In genomic region chr13:32647926-32648325, GRCh38 we compare ENCODE assay signal across 16 cellular contexts.
A peak's percentile ranks its signal among the peaks of the same experiment; 100 is the strongest.
DNase-seq lines count a peak whose midpoint lies in the region; ATAC-seq, FAIRE-seq and TF ChIP-seq lines count a peak whose summit lies in the region.
"Had no signal": no experiment of that assay in that cellular context is flagged by ENCODE, and none has a peak within 500 bp of the region (broad histone marks: within the 10 kb centered on the region; RNA-seq: fewer than 3 reads in every experiment).

No MANE protein-coding gene starts in this region.

- H3K9me3 Mint-ChIP-seq in activated CD8-positive, alpha-beta T cell treated with anti-CD3 and anti-CD28 coated beads for 36 hours = no peaks in the 10 kb centered on the region
- H3K9me3 Mint-ChIP-seq in activated CD8-positive, alpha-beta T cell treated with anti-CD3 and anti-CD28 coated beads, Interleukin-2, amount 10 ng/mL, durations not matched to agents 7 days and 5 days (ENCODE audit: insufficient read depth) = no peaks in the 10 kb centered on the region
- H3K9me3 Mint-ChIP-seq in IgD-negative memory B cell (no peaks in the 10 kb centered on the region), endothelial cell (ENCODE audit: unreplicated experiment) (no peaks in the 10 kb centered on the region)
- H3K9me3 Mint-ChIP-seq in stimulated activated naive B cell treated with anti-CD40 and anti-IgM and Interleukin-4, amounts not matched to agents 10 μg/mL and 1 μg/mL and 100 μg/mL, for 72 hours = no peaks in the 10 kb centered on the region
- H3K9me3 Mint-ChIP-seq: stimulated activated naive CD8-positive, alpha-beta T cell treated with anti-CD3 and anti-CD28 coated beads, Interleukin-15, Interleukin-2, amounts not matched to agents 100 ng/mL and 50 ng/mL, for 24 hours had no signal

- no peaks in the 10 kb centered on the region for H3K27me3 ChIP-seq in suprapubic skin
- H3K27me3 ChIP-seq: gastroesophageal sphincter had no signal

- peaks cover 63% of the 10 kb centered on the region for H3K4me1 Mint-ChIP-seq in activated CD8-positive, alpha-beta T cell treated with anti-CD3 and anti-CD28 coated beads for 36 hours (ENCODE audit: low read depth)
- H3K4me1 Mint-ChIP-seq in activated CD8-positive, alpha-beta T cell treated with anti-CD3 and anti-CD28 coated beads, Interleukin-2, amount 10 ng/mL, durations not matched to agents 7 days and 5 days (ENCODE audit: low read depth) = peaks cover 45% of the 10 kb centered on the region
- peaks cover 37 to 57% (median 53%) of the 10 kb centered on the region in 3 donors for H3K4me1 Mint-ChIP-seq in IgD-negative memory B cell
- H3K4me1 Mint-ChIP-seq in endothelial cell (ENCODE audit: unreplicated experiment) = peaks cover 28% of the 10 kb centered on the region
- H3K4me1 Mint-ChIP-seq in stimulated activated naive B cell treated with anti-CD40 and anti-IgM and Interleukin-4, amounts not matched to agents 10 μg/mL and 1 μg/mL and 100 μg/mL, for 72 hours = peaks cover 35 to 68% of the 10 kb centered on the region in 2 donors

- H3K4me1 ChIP-seq in suprapubic skin = peaks cover 7% of the 10 kb centered on the region

- H3K27ac Mint-ChIP-seq in activated CD8-positive, alpha-beta T cell treated with anti-CD3 and anti-CD28 coated beads for 36 hours = peak overlapping the region; percentile 32
- no peak overlapping the region for H3K27ac Mint-ChIP-seq in activated CD8-positive, alpha-beta T cell treated with anti-CD3 and anti-CD28 coated beads, Interleukin-2, amount 10 ng/mL, durations not matched to agents 7 days and 5 days
- H3K27ac Mint-ChIP-seq in IgD-negative memory B cell (peak overlapping the region; percentile 0 to 37 (median 7)), endothelial cell (ENCODE audit: unreplicated experiment) (peak overlapping the region; percentile 2)
- H3K27ac Mint-ChIP-seq in stimulated activated naive B cell treated with anti-CD40 and anti-IgM and Interleukin-4, amounts not matched to agents 10 μg/mL and 1 μg/mL and 100 μg/mL, for 72 hours = peak overlapping the region; percentile 59

- H3K27ac ChIP-seq in suprapubic skin = no peak overlapping the region
- H3K27ac ChIP-seq: A549, coronary artery, epithelial cell of prostate, gastroesophageal sphincter had no signal

- peaks cover 1% of the 10 kb centered on the region for H3K36me3 Mint-ChIP-seq in activated CD8-positive, alpha-beta T cell treated with anti-CD3 and anti-CD28 coated beads for 36 hours (ENCODE audit: low read depth)
- peaks cover under 1% of the 10 kb centered on the region for H3K36me3 Mint-ChIP-seq in activated CD8-positive, alpha-beta T cell treated with anti-CD3 and anti-CD28 coated beads, Interleukin-2, amount 10 ng/mL, durations not matched to agents 7 days and 5 days (ENCODE audit: low read depth)
- H3K36me3 Mint-ChIP-seq in IgD-negative memory B cell (no peaks in the 10 kb centered on the region), endothelial cell (ENCODE audit: low read depth, unreplicated experiment) (peaks cover 3% of the 10 kb centered on the region)
- peaks cover 2 to 8% of the 10 kb centered on the region in 2 donors for H3K36me3 Mint-ChIP-seq in stimulated activated naive B cell treated with anti-CD40 and anti-IgM and Interleukin-4, amounts not matched to agents 10 μg/mL and 1 μg/mL and 100 μg/mL, for 72 hours

- intact Hi-C loops in activated CD8-positive, alpha-beta T cell treated with anti-CD3 and anti-CD28 coated beads for 36 hours (cut with micrococcal nuclease) = no loop called here

- ATAC-seq in activated CD8-positive, alpha-beta T cell treated with anti-CD3 and anti-CD28 coated beads for 36 hours = no peak
- ATAC-seq in activated CD8-positive, alpha-beta T cell treated with anti-CD3 and anti-CD28 coated beads, Interleukin-2, amount 10 ng/mL, durations not matched to agents 7 days and 5 days = no peak
- ATAC-seq in stimulated activated naive B cell treated with anti-CD40 and anti-IgM and Interleukin-4, amounts not matched to agents 10 μg/mL and 1 μg/mL and 100 μg/mL, for 72 hours (replicated peaks) = peak; percentile 23 to 54
- no peak for ATAC-seq in GM19023 (IDR thresholded peaks at IDR 0.05; ENCODE audit: unreplicated experiment)
- ATAC-seq: A549; activated CD4-positive, CD25-positive, alpha-beta regulatory T cell treated with anti-CD3 and anti-CD28 coated beads, Interleukin-2, amount 50 U/mL, for 24 hours; gastroesophageal sphincter had no signal

- POLR2A ChIA-PET in activated CD8-positive, alpha-beta T cell treated with anti-CD3 and anti-CD28 coated beads for 36 hours (lab: Charles Lee) = no interaction called here
- POLR2A ChIA-PET in activated CD8-positive, alpha-beta T cell treated with anti-CD3 and anti-CD28 coated beads, Interleukin-2, amount 10 ng/mL, durations not matched to agents 7 days and 5 days (lab: Charles Lee) = no interaction called here

- no peak overlapping the region for H3K4me3 ChIP-seq in suprapubic skin
- H3K4me3 ChIP-seq: A549, coronary artery, gastroesophageal sphincter had no signal

- TF ChIP-seq CTCF in activated CD8-positive, alpha-beta T cell treated with anti-CD3 and anti-CD28 coated beads for 36 hours (IDR thresholded peaks at IDR 0.05) = no peak
- no peak for TF ChIP-seq CTCF in endothelial cell (IDR thresholded peaks at IDR 0.05; ENCODE audit: unreplicated experiment)
- no peak for TF ChIP-seq CTCF in D721Med (IDR thresholded peaks at IDR 0.05; ENCODE audit: insufficient read depth, missing control alignments)
- no peak for TF ChIP-seq CTCF in suprapubic skin (IDR thresholded peaks at IDR 0.05)

- peak; percentile 13 for DNase-seq in activated CD8-positive, alpha-beta T cell treated with anti-CD3 and anti-CD28 coated beads for 36 hours
- no peak for DNase-seq in activated CD8-positive, alpha-beta T cell treated with anti-CD3 and anti-CD28 coated beads, Interleukin-2, amount 10 ng/mL, durations not matched to agents 7 days and 5 days
- DNase-seq in endothelial cell (ENCODE audit: low spot score) = no peak
- no peak for DNase-seq in stimulated activated naive B cell treated with anti-CD40 and anti-IgM and Interleukin-4, amounts not matched to agents 10 μg/mL and 1 μg/mL and 100 μg/mL, for 72 hours
- no peak for DNase-seq in D721Med (ENCODE audit: insufficient read length, low spot score)
- no peak for DNase-seq in suprapubic skin (ENCODE audit: low spot score in 2 of 2)
- DNase-seq: activated naive CD4-positive, alpha-beta T cell treated with anti-CD3 and anti-CD28 coated beads, Interleukin-2, amount 50 U/mL, for 16 hours; Right ventricle myocardium superior had no signal

- WGBS in suprapubic skin = 75% methylated on average over 1 of the region's 1 CpG

- H3K36me3 ChIP-seq in suprapubic skin = no peaks in the 10 kb centered on the region
- H3K36me3 ChIP-seq: gastroesophageal sphincter had no signal

- no peak for TF ChIP-seq EP300 in suprapubic skin (IDR thresholded peaks at IDR 0.05)

- no peaks in the 10 kb centered on the region for H3K27me3 Mint-ChIP-seq in activated CD8-positive, alpha-beta T cell treated with anti-CD3 and anti-CD28 coated beads for 36 hours
- H3K27me3 Mint-ChIP-seq in activated CD8-positive, alpha-beta T cell treated with anti-CD3 and anti-CD28 coated beads, Interleukin-2, amount 10 ng/mL, durations not matched to agents 7 days and 5 days (ENCODE audit: low read depth) = no peaks in the 10 kb centered on the region
- H3K27me3 Mint-ChIP-seq in IgD-negative memory B cell = no peaks in the 10 kb centered on the region
- peaks cover 3% of the 10 kb centered on the region for H3K27me3 Mint-ChIP-seq in endothelial cell (ENCODE audit: unreplicated experiment)
- H3K27me3 Mint-ChIP-seq in stimulated activated naive B cell treated with anti-CD40 and anti-IgM and Interleukin-4, amounts not matched to agents 10 μg/mL and 1 μg/mL and 100 μg/mL, for 72 hours = no peaks in the 10 kb centered on the region
- H3K27me3 Mint-ChIP-seq: stimulated activated naive CD8-positive, alpha-beta T cell treated with anti-CD3 and anti-CD28 coated beads, Interleukin-15, Interleukin-2, amounts not matched to agents 100 ng/mL and 50 ng/mL, for 24 hours had no signal

- H3K4me3 Mint-ChIP-seq in activated CD8-positive, alpha-beta T cell treated with anti-CD3 and anti-CD28 coated beads for 36 hours = no peak overlapping the region
- H3K4me3 Mint-ChIP-seq in activated CD8-positive, alpha-beta T cell treated with anti-CD3 and anti-CD28 coated beads, Interleukin-2, amount 10 ng/mL, durations not matched to agents 7 days and 5 days = no peak overlapping the region
- H3K4me3 Mint-ChIP-seq in IgD-negative memory B cell (peak overlapping the region in 2 of 4 donors; percentile 0 to 28), endothelial cell (ENCODE audit: unreplicated experiment) (no peak overlapping the region)
- H3K4me3 Mint-ChIP-seq in stimulated activated naive B cell treated with anti-CD40 and anti-IgM and Interleukin-4, amounts not matched to agents 10 μg/mL and 1 μg/mL and 100 μg/mL, for 72 hours = no peak overlapping the region
- H3K4me3 Mint-ChIP-seq: stimulated activated naive CD8-positive, alpha-beta T cell treated with anti-CD3 and anti-CD28 coated beads, Interleukin-15, Interleukin-2, amounts not matched to agents 100 ng/mL and 50 ng/mL, for 24 hours had no signal

- no peaks in the 10 kb centered on the region for H3K9me3 ChIP-seq in suprapubic skin
- H3K9me3 ChIP-seq: A549, gastroesophageal sphincter had no signal

- TF ChIP-seq POLR2A in suprapubic skin (IDR thresholded peaks at IDR 0.05) = no peak

- FAIRE-seq in D721Med (lab: Jason Lieb, UNC) = no peak
- FAIRE-seq: A549 had no signal

- CTCF ChIA-PET in activated CD8-positive, alpha-beta T cell treated with anti-CD3 and anti-CD28 coated beads for 36 hours (lab: Charles Lee) = interaction anchor here (1.3 to 1.5 kb wide), 4 partner anchors 8 to 66 kb away, joined by 3 to 12 read pairs (median 4); no protein-coding TSS in a partner anchor
- CTCF ChIA-PET in activated CD8-positive, alpha-beta T cell treated with anti-CD3 and anti-CD28 coated beads, Interleukin-2, amount 10 ng/mL, durations not matched to agents 7 days and 5 days (lab: Charles Lee) = interaction anchor here (1.5 to 5.3 kb wide), 2 partner anchors 43 to 59 kb away, joined by 3 to 65 read pairs; no protein-coding TSS in a partner anchor

Comparison
In these comparisons a context has a peak if more than half of its experiments do, and no peak if none do; other contexts are left out.
1. ATAC-seq: peak in stimulated activated naive B cell treated with anti-CD40 and anti-IgM and Interleukin-4, amounts not matched to agents 10 μg/mL and 1 μg/mL and 100 μg/mL, for 72 hours (2 of 2); none in activated CD8-positive, alpha-beta T cell treated with anti-CD3 and anti-CD28 coated beads for 36 hours (single experiment), activated CD8-positive, alpha-beta T cell treated with anti-CD3 and anti-CD28 coated beads, Interleukin-2, amount 10 ng/mL, durations not matched to agents 7 days and 5 days (single experiment) and GM19023 (single experiment).